ENCODE assay signal across 9 cellular contexts in the genomic region with DNA sequence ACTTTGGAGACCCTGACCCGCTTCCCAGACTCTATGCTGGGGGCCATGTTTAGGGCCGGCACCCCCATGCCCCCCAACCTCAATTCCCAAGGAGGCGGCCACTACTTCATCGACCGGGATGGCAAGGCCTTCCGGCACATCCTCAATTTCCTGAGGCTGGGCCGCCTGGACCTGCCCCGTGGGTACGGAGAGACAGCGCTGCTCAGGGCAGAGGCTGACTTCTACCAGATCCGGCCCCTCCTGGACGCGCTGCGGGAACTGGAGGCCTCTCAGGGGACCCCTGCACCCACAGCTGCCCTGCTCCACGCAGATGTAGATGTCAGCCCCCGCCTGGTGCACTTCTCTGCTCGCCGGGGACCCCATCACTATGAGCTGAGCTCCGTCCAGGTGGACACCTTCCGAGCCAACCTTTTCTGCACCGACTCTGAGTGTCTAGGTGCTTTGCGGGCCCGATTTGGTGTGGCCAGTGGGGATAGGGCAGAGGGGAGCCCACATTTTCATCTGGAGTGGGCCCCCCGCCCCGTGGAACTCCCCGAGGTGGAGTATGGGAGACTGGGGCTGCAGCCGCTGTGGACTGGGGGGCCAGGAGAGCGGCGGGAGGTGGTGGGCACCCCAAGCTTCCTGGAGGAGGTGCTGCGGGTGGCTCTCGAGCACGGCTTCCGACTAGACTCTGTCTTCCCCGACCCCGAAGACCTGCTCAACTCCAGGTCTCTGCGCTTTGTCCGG. TPM values are rescaled to one million over a fixed set of nuclear protein-coding genes. Genes with fewer than 3 reads are reported as not detected.
A peak's percentile ranks its signal among the peaks of the same experiment; 100 is the strongest.
DNase-seq lines count a peak whose midpoint lies in the region; ATAC-seq and TF ChIP-seq lines count a peak whose summit lies in the region.
"Had no signal": no experiment of that assay in that cellular context is flagged by ENCODE, and none has a peak within 500 bp of the region (broad histone marks: within the 10 kb centered on the region; RNA-seq: fewer than 3 reads in every experiment).

No MANE protein-coding gene starts in this region.

- POLR2A ChIA-PET in activated CD4-positive, alpha-beta T cell treated with anti-CD3 and anti-CD28 coated beads, Interleukin-2, amount 10 ng/mL, durations not matched to agents 7 days and 5 days (lab: Charles Lee), result no interaction called here

- in situ Hi-C loops in astrocyte of the cerebellum (cut with HindIII; ENCODE audit: low sequenced_read_pairs), result no loop called here

- H3K4me1 Mint-ChIP-seq in activated CD4-positive, alpha-beta T cell treated with anti-CD3 and anti-CD28 coated beads, Interleukin-2, amount 10 ng/mL, durations not matched to agents 7 days and 5 days, result peaks cover 65% of the 10 kb centered on the region

- intact Hi-C loops in lower lobe of right lung (cut with DNase I) (no loop called here), thyroid gland (cut with DNase I) (loop anchor here (5.0 to 10.0 kb wide), 2 partner anchors 84 to 132 kb away; a partner anchor contains a TSS)

- no peak for DNase-seq in activated CD4-positive, alpha-beta T cell treated with anti-CD3 and anti-CD28 coated beads, Interleukin-2, amount 10 ng/mL, durations not matched to agents 7 days and 5 days
- no peak for DNase-seq in activated CD4-positive, alpha-beta T cell treated with anti-CD3 and anti-CD28 coated beads for 1 hour
- DNase-seq in astrocyte of the cerebellum (ENCODE audit: low read depth) (no peak), lower lobe of right lung (no peak), thyroid gland (no peak), OCI-M1 (lab: John Stamatoyannopoulos, UW) (no peak)
- DNase-seq: NCI-H510A had no signal

- H3K4me3 ChIP-seq in astrocyte of the cerebellum (ENCODE audit: low read depth, low read length) (peak overlapping the region; percentile 87), lower lobe of right lung (peak overlapping the region; percentile 87), thyroid gland (replicated peaks in 1 of 3) (peak overlapping the region in 1 of 3 donors; percentile 80)

- no peaks in the 10 kb centered on the region for H3K36me3 ChIP-seq in lower lobe of right lung
- H3K36me3 ChIP-seq in thyroid gland, result no peaks in the 10 kb centered on the region

- no peaks in the 10 kb centered on the region for H3K9me3 ChIP-seq in lower lobe of right lung
- no peaks in the 10 kb centered on the region for H3K9me3 ChIP-seq in thyroid gland

- H3K4me1 ChIP-seq in lower lobe of right lung (peaks cover 57% of the 10 kb centered on the region), thyroid gland (peaks cover 21 to 53% of the 10 kb centered on the region in 2 donors)

- TF ChIP-seq CTCF in astrocyte of the cerebellum (IDR thresholded peaks at IDR 0.05; ENCODE audit: low read depth, low read length, missing control alignments) (no peak), lower lobe of right lung (IDR thresholded peaks at IDR 0.05) (no peak), thyroid gland (IDR thresholded peaks at IDR 0.05) (no peak)

- ATAC-seq in lower lobe of right lung (no peak), GM21367 (IDR thresholded peaks at IDR 0.05; ENCODE audit: unreplicated experiment) (no peak), HG03378 (IDR thresholded peaks at IDR 0.05; ENCODE audit: unreplicated experiment) (no peak)

- peaks cover 39% of the 10 kb centered on the region for H3K36me3 Mint-ChIP-seq in activated CD4-positive, alpha-beta T cell treated with anti-CD3 and anti-CD28 coated beads, Interleukin-2, amount 10 ng/mL, durations not matched to agents 7 days and 5 days (ENCODE audit: low read depth)

- no peaks in the 10 kb centered on the region for H3K27me3 ChIP-seq in lower lobe of right lung (ENCODE audit: low read depth)
- H3K27me3 ChIP-seq in thyroid gland, result no peaks in the 10 kb centered on the region

- WGBS in thyroid gland, 2 donors, result 89 to 94% methylated on average over 34 of the region's 37 CpGs

- CTCF ChIA-PET in activated CD4-positive, alpha-beta T cell treated with anti-CD3 and anti-CD28 coated beads, Interleukin-2, amount 10 ng/mL, durations not matched to agents 7 days and 5 days (lab: Charles Lee), result interaction anchor here (1.6 to 5.0 kb wide), 3 partner anchors 23 to 208 kb away, joined by 5 to 45 read pairs (median 6); a partner anchor contains a TSS

- no peaks in the 10 kb centered on the region for H3K9me3 Mint-ChIP-seq in activated CD4-positive, alpha-beta T cell treated with anti-CD3 and anti-CD28 coated beads, Interleukin-2, amount 10 ng/mL, durations not matched to agents 7 days and 5 days

- no peak for TF ChIP-seq POLR2A in thyroid gland (IDR thresholded peaks at IDR 0.05)

- no peaks in the 10 kb centered on the region for H3K27me3 Mint-ChIP-seq in activated CD4-positive, alpha-beta T cell treated with anti-CD3 and anti-CD28 coated beads, Interleukin-2, amount 10 ng/mL, durations not matched to agents 7 days and 5 days

- H3K27ac ChIP-seq in lower lobe of right lung (peak overlapping the region; percentile 96), thyroid gland (peak overlapping the region in 2 of 3 donors; percentile 89 to 97)

- H3K27ac Mint-ChIP-seq in activated CD4-positive, alpha-beta T cell treated with anti-CD3 and anti-CD28 coated beads, Interleukin-2, amount 10 ng/mL, durations not matched to agents 7 days and 5 days, result peak overlapping the region; percentile 76

- peak overlapping the region; percentile 61 for H3K4me3 Mint-ChIP-seq in activated CD4-positive, alpha-beta T cell treated with anti-CD3 and anti-CD28 coated beads, Interleukin-2, amount 10 ng/mL, durations not matched to agents 7 days and 5 days

RNA-seq across cellular contexts. Expression of a gene that starts 1.1 kb away (rescaled TPM):
- 10 to 100 TPM; 11.2 to 12.5 TPM for total RNA-seq in activated CD4-positive, alpha-beta T cell treated with anti-CD3 and anti-CD28 coated beads, Interleukin-2, amount 10 ng/mL, durations not matched to agents 7 days and 5 days
- 11.0 TPM for total RNA-seq in lower lobe of right lung
- 10 to 100 TPM in 3 of 4 donors, 1 to 10 TPM in 1; 6.6 to 20.4 (median 18.7) TPM for total RNA-seq in thyroid gland

RNA-seq across cellular contexts. Expression of a gene that starts 1.9 kb away (rescaled TPM):
- under 1 TPM in 1 of 2 experiments, not detected in 1; 0.23 TPM for total RNA-seq in activated CD4-positive, alpha-beta T cell treated with anti-CD3 and anti-CD28 coated beads, Interleukin-2, amount 10 ng/mL, durations not matched to agents 7 days and 5 days
- not detected for total RNA-seq in lower lobe of right lung
- not detected for total RNA-seq in thyroid gland

RNA-seq across cellular contexts. Expression of a gene that starts 16.7 kb away (rescaled TPM):
- total RNA-seq in activated CD4-positive, alpha-beta T cell treated with anti-CD3 and anti-CD28 coated beads, Interleukin-2, amount 10 ng/mL, durations not matched to agents 7 days and 5 days, result 100 to 1,000 TPM; 727 to 775 TPM
- total RNA-seq in lower lobe of right lung (26.5 TPM), thyroid gland (1 to 10 TPM in 3 of 4 donors, under 1 TPM in 1; 0.89 to 7.1 (median 3.8) TPM)

RNA-seq across cellular contexts. Expression of a gene that starts 23.9 kb away (rescaled TPM):
- 10 to 100 TPM; 34.7 to 38.1 TPM for total RNA-seq in activated CD4-positive, alpha-beta T cell treated with anti-CD3 and anti-CD28 coated beads, Interleukin-2, amount 10 ng/mL, durations not matched to agents 7 days and 5 days
- total RNA-seq in lower lobe of right lung (35.2 TPM), thyroid gland (10 to 100 TPM; 18.5 to 32.8 (median 22.5) TPM)

RNA-seq across cellular contexts. Expression of a gene that starts 27.8 kb away (rescaled TPM):
- 1 to 10 TPM; 1.5 to 2.1 TPM for total RNA-seq in activated CD4-positive, alpha-beta T cell treated with anti-CD3 and anti-CD28 coated beads, Interleukin-2, amount 10 ng/mL, durations not matched to agents 7 days and 5 days
- 4.1 TPM for total RNA-seq in lower lobe of right lung
- 10 to 100 TPM; 11.0 to 30.2 (median 15.9) TPM for total RNA-seq in thyroid gland

Comparison
In these comparisons a context has a peak if more than half of its experiments do, and no peak if none do; other contexts are left out.
1. RNA of a gene that starts 16.7 kb away (total RNA-seq): 727 to 775 TPM in activated CD4-positive, alpha-beta T cell treated with anti-CD3 and anti-CD28 coated beads, Interleukin-2, amount 10 ng/mL, durations not matched to agents 7 days and 5 days; 26.5 TPM in lower lobe of right lung (single experiment) and 0.89 to 7.1 TPM in thyroid gland; every median in the first group is over 10 times any median in the second.